In the genomic region with DNA sequence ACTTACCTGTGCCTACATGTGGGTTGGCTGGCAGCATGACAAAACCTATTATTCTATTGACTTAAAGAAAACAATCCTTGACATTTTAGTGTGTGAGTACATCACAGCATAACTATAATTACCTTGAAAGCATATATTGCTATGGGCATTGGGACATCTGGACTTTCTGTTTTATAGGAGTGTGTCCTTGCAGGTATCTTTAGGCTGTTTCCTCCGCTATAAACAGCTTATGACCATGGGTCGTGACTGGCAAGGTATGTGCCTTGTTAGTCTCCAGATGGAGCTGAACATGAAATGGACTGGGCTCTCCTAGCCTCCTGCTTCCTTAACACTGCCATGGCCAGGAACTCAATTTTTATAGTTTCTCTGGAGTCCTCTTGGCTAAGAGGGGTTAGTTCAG, we compare ENCODE assay signal across 18 cellular contexts.
DNase-seq lines count a peak whose midpoint lies in the region; ATAC-seq, FAIRE-seq and TF ChIP-seq lines count a peak whose summit lies in the region.
"Had no signal": no experiment of that assay in that cellular context is flagged by ENCODE, and none has a peak within 500 bp of the region (broad histone marks: within the 10 kb centered on the region; RNA-seq: fewer than 3 reads in every experiment).

No MANE protein-coding gene starts in this region.

- ATAC-seq in left lobe of liver, result no peak
- ATAC-seq: GM12878 had no signal

- TF ChIP-seq CTCF in LNCaP clone FGC (IDR thresholded peaks at IDR 0.05; ENCODE audit: control insufficient read depth, extremely low read depth, insufficient read depth) (no peak), hepatocyte (IDR thresholded peaks at IDR 0.05; ENCODE audit: poor library complexity) (no peak), smooth muscle cell (IDR thresholded peaks at IDR 0.05; ENCODE audit: borderline replicate concordance, insufficient read depth, poor library complexity, severe bottlenecking) (no peak)

- DNase-seq in COR-L47 (lab: John Stamatoyannopoulos, UW) (peak; percentile 10), LNCaP clone FGC (ENCODE audit: low read depth) (peak; percentile 53), hepatocyte (ENCODE audit: low spot score) (no peak), smooth muscle cell (lab: John Stamatoyannopoulos, UW; ENCODE audit: unreplicated experiment) (no peak), AG08395 (ENCODE audit: low spot score) (no peak), left lobe of liver (ENCODE audit: low spot score) (no peak), HTR-8/SVneo (ENCODE audit: insufficient read length, low spot score) (no peak)
- DNase-seq: ACHN; AML-193; CD4-positive, alpha-beta memory T cell; DMS 273 treated with DMSO at 0.1 percent for 48 hours; DMS53; DND-41; EL; GM23248 had no signal

- H3K27me3 ChIP-seq in hepatocyte (no peaks in the 10 kb centered on the region), smooth muscle cell (ENCODE audit: low read depth) (no peaks in the 10 kb centered on the region)

- WGBS in hepatocyte (ENCODE audit: low lambda C conversion rate, missing lambda C conversion rate), result 45% methylated on average over 2 of the region's 2 CpGs
- 85% methylated on average over 2 of the region's 2 CpGs for WGBS in smooth muscle cell (ENCODE audit: low lambda C conversion rate)

- H3K79me2 ChIP-seq in hepatocyte, result no peaks in the 10 kb centered on the region
- no peaks in the 10 kb centered on the region for H3K79me2 ChIP-seq in smooth muscle cell (ENCODE audit: low read depth)

- H3K9me3 ChIP-seq in hepatocyte (ENCODE audit: low read depth), result no peaks in the 10 kb centered on the region
- H3K9me3 ChIP-seq in smooth muscle cell (replicated peaks; ENCODE audit: low read depth), result no peaks in the 10 kb centered on the region
- H3K9me3 ChIP-seq: HAP-1 had no signal

- H3K36me3 ChIP-seq in hepatocyte (replicated peaks; ENCODE audit: insufficient read depth, low read depth), result no peaks in the 10 kb centered on the region
- H3K36me3 ChIP-seq in smooth muscle cell (ENCODE audit: low read depth), result no peaks in the 10 kb centered on the region
- H3K36me3 ChIP-seq: HAP-1 had no signal

- FAIRE-seq in HTR-8/SVneo (lab: Jason Lieb, UNC), result no peak
- FAIRE-seq: A204.1, GM12878 had no signal

- no peaks in the 10 kb centered on the region for H4K20me1 ChIP-seq in hepatocyte (ENCODE audit: insufficient read depth, poor library complexity, severe bottlenecking)
- no peaks in the 10 kb centered on the region for H4K20me1 ChIP-seq in smooth muscle cell (ENCODE audit: low read depth)

- H3F3A ChIP-seq in smooth muscle cell (ENCODE audit: low read depth), result peaks cover 6% of the 10 kb centered on the region

- H3K27ac ChIP-seq in hepatocyte (peak overlapping the region; percentile 55), smooth muscle cell (ENCODE audit: low read depth) (peak overlapping the region; percentile 37)
- H3K27ac ChIP-seq: GM23248 had no signal

- H2AFZ ChIP-seq in hepatocyte (no peak overlapping the region), smooth muscle cell (ENCODE audit: low read depth) (no peak overlapping the region)
- H2AFZ ChIP-seq: GM23248 had no signal

- H3K9me2 ChIP-seq in hepatocyte (replicated peaks; ENCODE audit: insufficient read depth), result no peaks in the 10 kb centered on the region

- H3K4me3 ChIP-seq in LNCaP clone FGC (ENCODE audit: low read depth, low read length), result no peak overlapping the region
- no peak overlapping the region for H3K4me3 ChIP-seq in hepatocyte
- no peak overlapping the region for H3K4me3 ChIP-seq in smooth muscle cell
- H3K4me3 ChIP-seq: GM12878, GM23248, HAP-1 had no signal

- no peak overlapping the region for H3K9ac ChIP-seq in smooth muscle cell (ENCODE audit: low read depth)
- H3K9ac ChIP-seq: GM23248 had no signal

- H3K4me2 ChIP-seq in hepatocyte (no peak overlapping the region), smooth muscle cell (peak overlapping the region; percentile 16)

- peaks cover 15% of the 10 kb centered on the region for H3K4me1 ChIP-seq in hepatocyte (ENCODE audit: insufficient read depth)
- H3K4me1 ChIP-seq in smooth muscle cell (ENCODE audit: low read depth), result peaks cover 11% of the 10 kb centered on the region
- H3K4me1 ChIP-seq: HAP-1 had no signal

Comparison
In these comparisons a context has a peak if more than half of its experiments do, and no peak if none do; other contexts are left out.
1. DNase-seq: peak in COR-L47 (single experiment) and LNCaP clone FGC (single experiment); none in hepatocyte (single experiment), smooth muscle cell (single experiment), AG08395 (single experiment), left lobe of liver (single experiment) and HTR-8/SVneo (single experiment).